In the genomic region with DNA sequence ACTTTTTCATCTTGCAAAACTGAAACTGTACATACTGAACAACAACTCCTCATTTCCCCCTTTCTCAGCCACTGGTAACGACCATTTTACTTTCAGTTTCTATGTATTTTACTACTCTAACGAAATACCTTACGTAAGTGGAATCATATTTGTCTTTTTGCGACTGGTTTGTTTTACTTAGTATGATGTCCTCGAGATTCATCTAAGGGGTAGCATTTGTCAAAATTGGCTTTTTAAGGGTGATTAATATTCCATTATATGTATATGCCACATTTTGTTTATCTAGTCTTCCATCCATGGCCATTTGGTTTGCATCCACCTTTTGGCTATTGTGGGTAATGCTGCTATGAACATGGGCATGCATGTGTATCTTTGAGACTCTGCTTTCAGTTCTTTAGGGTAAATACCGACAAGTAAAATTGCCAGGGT, we compare ENCODE assay signal across 9 cellular contexts. TPM values are rescaled to one million over a fixed set of nuclear protein-coding genes. Genes with fewer than 3 reads are reported as not detected.
DNase-seq lines count a peak whose midpoint lies in the region; ATAC-seq and TF ChIP-seq lines count a peak whose summit lies in the region.
"Had no signal": no experiment of that assay in that cellular context is flagged by ENCODE, and none has a peak within 500 bp of the region (broad histone marks: within the 10 kb centered on the region; RNA-seq: fewer than 3 reads in every experiment).

No MANE protein-coding gene starts in this region.

- peaks cover 45% of the 10 kb centered on the region for H3K36me3 Mint-ChIP-seq in activated T-cell treated with anti-CD3 and anti-CD28 coated beads, Interleukin-2, amount 50 U/mL, for 4 hours (ENCODE audit: insufficient read depth)
- peaks cover 77% of the 10 kb centered on the region for H3K36me3 Mint-ChIP-seq in activated naive CD8-positive, alpha-beta T cell treated with anti-CD3 and anti-CD28 coated beads, Interleukin-2, amount 50 U/mL, for 24 hours (ENCODE audit: low read depth)

- ATAC-seq in activated T-cell treated with anti-CD3 and anti-CD28 coated beads, Interleukin-2, amount 50 U/mL, for 4 hours, result peak; percentile 69 to 73
- ATAC-seq in HG03460 (IDR thresholded peaks at IDR 0.05; ENCODE audit: unreplicated experiment) (peak; percentile 72), thoracic aorta (ENCODE audit: insufficient number of reproducible peaks, low FRiP score, low read depth) (no peak), left cardiac atrium (no peak)
- ATAC-seq in activated naive CD8-positive, alpha-beta T cell treated with anti-CD3 and anti-CD28 coated beads, Interleukin-2, amount 50 U/mL, for 24 hours, result peak; percentile 57

- H3K27me3 Mint-ChIP-seq in activated T-cell treated with anti-CD3 and anti-CD28 coated beads, Interleukin-2, amount 50 U/mL, for 4 hours (ENCODE audit: low read depth), result no peaks in the 10 kb centered on the region
- no peaks in the 10 kb centered on the region for H3K27me3 Mint-ChIP-seq in activated naive CD8-positive, alpha-beta T cell treated with anti-CD3 and anti-CD28 coated beads, Interleukin-2, amount 50 U/mL, for 24 hours

- peaks cover 0 to under 1% of the 10 kb centered on the region in 2 donors for H3K4me1 ChIP-seq in thoracic aorta (ENCODE audit: control insufficient read depth in 1 of 2, low read depth in 2 of 2)

- peak overlapping the region; percentile 76 for H3K4me3 Mint-ChIP-seq in activated T-cell treated with anti-CD3 and anti-CD28 coated beads, Interleukin-2, amount 50 U/mL, for 4 hours
- peak overlapping the region; percentile 64 for H3K4me3 Mint-ChIP-seq in activated naive CD8-positive, alpha-beta T cell treated with anti-CD3 and anti-CD28 coated beads, Interleukin-2, amount 50 U/mL, for 24 hours

- H3K9me3 Mint-ChIP-seq in activated T-cell treated with anti-CD3 and anti-CD28 coated beads, Interleukin-2, amount 50 U/mL, for 4 hours, result no peaks in the 10 kb centered on the region
- no peaks in the 10 kb centered on the region for H3K9me3 Mint-ChIP-seq in activated naive CD8-positive, alpha-beta T cell treated with anti-CD3 and anti-CD28 coated beads, Interleukin-2, amount 50 U/mL, for 24 hours

- H3K36me3 ChIP-seq in thoracic aorta, result peaks cover 49% of the 10 kb centered on the region

- H3K4me3 ChIP-seq in thoracic aorta, result peak overlapping the region; percentile 34

- H3K27ac ChIP-seq in thoracic aorta, result peak overlapping the region in 1 of 2 donors; percentile 12
- H3K27ac ChIP-seq: HL-60 had no signal

- no peak for TF ChIP-seq CTCF in thoracic aorta (IDR thresholded peaks at IDR 0.05)

- no peak for DNase-seq in activated T-cell treated with anti-CD3 and anti-CD28 coated beads, Interleukin-2, amount 50 U/mL, for 4 hours
- no peak for DNase-seq in activated T-cell treated with anti-CD3 and anti-CD28 coated beads, Interleukin-2, amount 50 U/mL, for 48 hours
- no peak for DNase-seq in activated naive CD8-positive, alpha-beta T cell treated with anti-CD3 and anti-CD28 coated beads, Interleukin-2, amount 50 U/mL, for 24 hours
- DNase-seq in thoracic aorta (ENCODE audit: low spot score) (no peak), HUDEP-2 (lab: John Stamatoyannopoulos, UW; ENCODE audit: unreplicated experiment in 76 of 76) (no peak), left cardiac atrium (no peak), NCI-H82 treated with DMSO at 0.1 percent for 48 hours (lab: John Stamatoyannopoulos, UW; ENCODE audit: unreplicated experiment) (no peak)

- intact Hi-C loops in left cardiac atrium (cut with DNase I), result loop anchor here (10.0 kb wide), 3 partner anchors 85 to 145 kb away; no protein-coding TSS in a partner anchor

- peaks cover 51% of the 10 kb centered on the region for H3K4me1 Mint-ChIP-seq in activated T-cell treated with anti-CD3 and anti-CD28 coated beads, Interleukin-2, amount 50 U/mL, for 4 hours (ENCODE audit: low read depth)
- peaks cover 65% of the 10 kb centered on the region for H3K4me1 Mint-ChIP-seq in activated naive CD8-positive, alpha-beta T cell treated with anti-CD3 and anti-CD28 coated beads, Interleukin-2, amount 50 U/mL, for 24 hours

- peak overlapping the region; percentile 76 for H3K27ac Mint-ChIP-seq in activated naive CD8-positive, alpha-beta T cell treated with anti-CD3 and anti-CD28 coated beads, Interleukin-2, amount 50 U/mL, for 24 hours

- H3K9me3 ChIP-seq in thoracic aorta, result no peaks in the 10 kb centered on the region

- H3K27me3 ChIP-seq in thoracic aorta (replicated peaks; ENCODE audit: insufficient read depth), result no peaks in the 10 kb centered on the region

RNA-seq across cellular contexts. Expression of a gene that starts 10.4 kb away (rescaled TPM):
- total RNA-seq in activated T-cell treated with anti-CD3 and anti-CD28 coated beads, Interleukin-2, amount 50 U/mL, for 4 hours, result 100 to 1,000 TPM; 916 to 992 (median 944) TPM
- total RNA-seq in thoracic aorta, result 100 to 1,000 TPM; 199 to 223 TPM
- 100 to 1,000 TPM; 145 to 180 TPM for total RNA-seq in left cardiac atrium

RNA-seq across cellular contexts. Expression of a gene that starts 33.9 kb away (rescaled TPM):
- 10 to 100 TPM; 24.4 to 34.7 (median 24.6) TPM for total RNA-seq in activated T-cell treated with anti-CD3 and anti-CD28 coated beads, Interleukin-2, amount 50 U/mL, for 4 hours
- total RNA-seq in thoracic aorta (10 to 100 TPM in 1 of 2 donors, 1 to 10 TPM in 1; 8.8 to 19.1 TPM), left cardiac atrium (10 to 100 TPM; 13.7 to 17.9 TPM)

Comparison
In these comparisons a context has a peak if more than half of its experiments do, and no peak if none do; other contexts are left out.
1. ATAC-seq: peak in activated T-cell treated with anti-CD3 and anti-CD28 coated beads, Interleukin-2, amount 50 U/mL, for 4 hours (2 of 2), HG03460 (single experiment) and activated naive CD8-positive, alpha-beta T cell treated with anti-CD3 and anti-CD28 coated beads, Interleukin-2, amount 50 U/mL, for 24 hours (single experiment); none in thoracic aorta (single experiment) and left cardiac atrium (0 of 2).
2. RNA of a gene that starts 10.4 kb away (total RNA-seq): 916 to 992 TPM in activated T-cell treated with anti-CD3 and anti-CD28 coated beads, Interleukin-2, amount 50 U/mL, for 4 hours; 199 to 223 TPM in thoracic aorta and 145 to 180 TPM in left cardiac atrium; every median in the first group is over 4 times any median in the second.